Comparison of ENCODE assay signal across 12 cellular contexts in genomic region chr14:47539065-47539464, GRCh38.
DNase-seq lines count a peak whose midpoint lies in the region; ATAC-seq and TF ChIP-seq lines count a peak whose summit lies in the region.
"Had no signal": no experiment of that assay in that cellular context is flagged by ENCODE, and none has a peak within 500 bp of the region (broad histone marks: within the 10 kb centered on the region; RNA-seq: fewer than 3 reads in every experiment).

No MANE protein-coding gene starts in this region.

- H3K36me3 Mint-ChIP-seq in nephron (ENCODE audit: low read depth) = no peaks in the 10 kb centered on the region

- peak; percentile 39 for TF ChIP-seq CTCF in astrocyte of the spinal cord (IDR thresholded peaks at IDR 0.05; ENCODE audit: low read depth, low read length)
- peak; percentile 44 to 51 (median 47) for TF ChIP-seq CTCF in nephron (IDR thresholded peaks at IDR 0.05; ENCODE audit: unreplicated experiment in 3 of 3)
- TF ChIP-seq CTCF in adrenal gland (IDR thresholded peaks at IDR 0.05) = peak in 3 of 6 experiments; percentile 12 to 26 (median 25)

- H3K36me3 ChIP-seq in adrenal gland (replicated peaks in 1 of 2) = no peaks in the 10 kb centered on the region
- H3K36me3 ChIP-seq: upper lobe of left lung had no signal

- peaks cover 24% of the 10 kb centered on the region for H3K4me1 Mint-ChIP-seq in nephron
- H3K4me1 Mint-ChIP-seq: activated CD4-positive, alpha-beta T cell treated with anti-CD3 and anti-CD28 coated beads, Interleukin-2, amount 10 ng/mL, durations not matched to agents 7 days and 5 days had no signal

- intact Hi-C loops in adrenal gland (cut with DNase I) = no loop called here

- H3K4me1 ChIP-seq in adrenal gland (replicated peaks in 1 of 2) = no peaks in the 10 kb centered on the region
- H3K4me1 ChIP-seq: psoas muscle, upper lobe of left lung had no signal

- no peak for TF ChIP-seq POLR2A in adrenal gland (IDR thresholded peaks at IDR 0.05)

- DNase-seq in G401 (ENCODE audit: low spot score) (peak; percentile 8), M059J (ENCODE audit: low read depth) (peak; percentile 6), astrocyte of the spinal cord (ENCODE audit: low read depth, low spot score) (peak; percentile 20), adrenal gland (no peak)
- no peak for DNase-seq in activated CD4-positive, alpha-beta T cell treated with anti-CD3 and anti-CD28 coated beads, Interleukin-2, amount 50 U/mL, for 4 hours
- DNase-seq: activated CD4-positive, alpha-beta T cell treated with anti-CD3 and anti-CD28 coated beads, Interleukin-2, amount 10 ng/mL, durations not matched to agents 7 days and 5 days; psoas muscle; upper lobe of left lung had no signal

- no peaks in the 10 kb centered on the region for H3K9me3 ChIP-seq in adrenal gland (replicated peaks in 1 of 3)
- H3K9me3 ChIP-seq: psoas muscle, upper lobe of left lung had no signal

- H3K27me3 ChIP-seq in adrenal gland = no peaks in the 10 kb centered on the region
- H3K27me3 ChIP-seq: upper lobe of left lung had no signal

- H3K27ac ChIP-seq in adrenal gland = no peak overlapping the region
- H3K27ac ChIP-seq: epithelial cell of prostate, psoas muscle, upper lobe of left lung had no signal

- H3K4me3 Mint-ChIP-seq in nephron = no peak overlapping the region
- H3K4me3 Mint-ChIP-seq: activated CD4-positive, alpha-beta T cell treated with anti-CD3 and anti-CD28 coated beads, Interleukin-2, amount 10 ng/mL, durations not matched to agents 7 days and 5 days had no signal

- ATAC-seq in GM21737 (IDR thresholded peaks at IDR 0.05; ENCODE audit: unreplicated experiment) = no peak
- ATAC-seq in HG03108 (IDR thresholded peaks at IDR 0.05; ENCODE audit: unreplicated experiment) = no peak
- ATAC-seq: psoas muscle had no signal

- H3K4me3 ChIP-seq in astrocyte of the spinal cord (ENCODE audit: low read depth, low read length) = no peak overlapping the region
- no peak overlapping the region for H3K4me3 ChIP-seq in adrenal gland
- H3K4me3 ChIP-seq: psoas muscle, upper lobe of left lung had no signal

- in situ Hi-C loops in G401 (cut with HindIII; ENCODE audit: low sequenced_read_pairs) = no loop called here
- in situ Hi-C loops in astrocyte of the spinal cord (cut with HindIII; ENCODE audit: low sequenced_read_pairs) = no loop called here

- no peaks in the 10 kb centered on the region for H3K27me3 Mint-ChIP-seq in nephron (ENCODE audit: low read depth)
- H3K27me3 Mint-ChIP-seq: activated CD4-positive, alpha-beta T cell treated with anti-CD3 and anti-CD28 coated beads, Interleukin-2, amount 10 ng/mL, durations not matched to agents 7 days and 5 days had no signal

- no peaks in the 10 kb centered on the region for H3K9me3 Mint-ChIP-seq in nephron
- H3K9me3 Mint-ChIP-seq: activated CD4-positive, alpha-beta T cell treated with anti-CD3 and anti-CD28 coated beads, Interleukin-2, amount 10 ng/mL, durations not matched to agents 7 days and 5 days had no signal

- WGBS in adrenal gland, 4 donors = 41 to 57% (median 48%) methylated on average over 3 of the region's 3 CpGs

- H3K27ac Mint-ChIP-seq in nephron = peak overlapping the region in 2 of 3 experiments; percentile 10 to 18
- H3K27ac Mint-ChIP-seq: activated CD4-positive, alpha-beta T cell treated with anti-CD3 and anti-CD28 coated beads, Interleukin-2, amount 10 ng/mL, durations not matched to agents 7 days and 5 days had no signal

Comparison
In these comparisons a context has a peak if more than half of its experiments do, and no peak if none do; other contexts are left out.
1. DNase-seq: peak in G401 (single experiment), M059J (single experiment) and astrocyte of the spinal cord (single experiment); none in adrenal gland (0 of 7) and activated CD4-positive, alpha-beta T cell treated with anti-CD3 and anti-CD28 coated beads, Interleukin-2, amount 50 U/mL, for 4 hours (0 of 2).